ENCODE assay signal across 14 cellular contexts in genomic region chr9:129561594-129562281, GRCh38. TPM values are rescaled to one million over a fixed set of nuclear protein-coding genes. Genes with fewer than 3 reads are reported as not detected.
A peak's percentile ranks its signal among the peaks of the same experiment; 100 is the strongest.
DNase-seq lines count a peak whose midpoint lies in the region; ATAC-seq and TF ChIP-seq lines count a peak whose summit lies in the region.
"Had no signal": no experiment of that assay in that cellular context is flagged by ENCODE, and none has a peak within 500 bp of the region (broad histone marks: within the 10 kb centered on the region; RNA-seq: fewer than 3 reads in every experiment).

No MANE protein-coding gene starts in this region.

- TF ChIP-seq CTCF in adrenal gland (IDR thresholded peaks at IDR 0.05) (no peak), right lobe of liver (IDR thresholded peaks at IDR 0.05) (no peak), upper lobe of right lung (IDR thresholded peaks at IDR 0.05) (no peak)

- H3K36me3 ChIP-seq in adrenal gland (replicated peaks in 1 of 2) (no peaks in the 10 kb centered on the region), right lobe of liver (no peaks in the 10 kb centered on the region), upper lobe of right lung (no peaks in the 10 kb centered on the region)
- H3K36me3 ChIP-seq: heart right ventricle had no signal

- H3K27me3 ChIP-seq in adrenal gland (no peaks in the 10 kb centered on the region), right lobe of liver (no peaks in the 10 kb centered on the region), upper lobe of right lung (no peaks in the 10 kb centered on the region)

- H3K9me3 ChIP-seq in adrenal gland (replicated peaks in 1 of 3) (no peaks in the 10 kb centered on the region), right lobe of liver (no peaks in the 10 kb centered on the region), upper lobe of right lung (no peaks in the 10 kb centered on the region)
- H3K9me3 ChIP-seq: heart right ventricle had no signal

- TF ChIP-seq POLR2A in adrenal gland (IDR thresholded peaks at IDR 0.05) (no peak), right lobe of liver (IDR thresholded peaks at IDR 0.05) (no peak)

- 55 to 75% (median 65%) methylated on average over 10 to 28 of the region's 28 CpGs for WGBS in adrenal gland, 4 donors
- WGBS in right lobe of liver (ENCODE audit: insufficient coverage, low coverage, low lambda C conversion rate, missing lambda C conversion rate), result 66% methylated on average over 12 of the region's 28 CpGs

- intact Hi-C loops in Right ventricle myocardium inferior (cut with DNase I), result no loop called here
- intact Hi-C loops in left ventricle myocardium superior (cut with micrococcal nuclease), result no loop called here
- intact Hi-C loops in adrenal gland (cut with DNase I), result no loop called here
- intact Hi-C loops in right lobe of liver (cut with DNase I), result loop anchor here in 1 of 2 donors (10.0 kb wide), 1 partner anchor 227 kb away; no protein-coding TSS in a partner anchor
- intact Hi-C loops in upper lobe of right lung (cut with DNase I), result no loop called here

- H3K4me3 ChIP-seq in adrenal gland (no peak overlapping the region), right lobe of liver (peak overlapping the region in 1 of 3 donors; percentile 7), upper lobe of right lung (no peak overlapping the region)
- H3K4me3 ChIP-seq: heart right ventricle had no signal

- ATAC-seq in Right ventricle myocardium inferior (no peak), left ventricle myocardium superior (no peak), right lobe of liver (peak in 3 of 4 donors; percentile 4 to 13 (median 7)), upper lobe of right lung (peak; percentile 81), GM19395 (IDR thresholded peaks at IDR 0.05; ENCODE audit: unreplicated experiment) (no peak), HG03280 (IDR thresholded peaks at IDR 0.05; ENCODE audit: unreplicated experiment) (no peak)

- H3K4me1 ChIP-seq in adrenal gland (replicated peaks in 1 of 2) (no peaks in the 10 kb centered on the region), right lobe of liver (peaks cover 0 to 54% (median 27%) of the 10 kb centered on the region in 4 donors), upper lobe of right lung (no peaks in the 10 kb centered on the region)

- DNase-seq in Right ventricle myocardium inferior (ENCODE audit: missing footprints), result peak; percentile 48
- DNase-seq in left ventricle myocardium superior, result no peak
- peak in 6 of 7 donors; percentile 48 to 74 (median 62) for DNase-seq in adrenal gland
- DNase-seq in right lobe of liver, result peak in 2 of 3 donors; percentile 66 to 67
- peak; percentile 81 for DNase-seq in upper lobe of right lung
- DNase-seq in CD1c-positive myeloid dendritic cell (ENCODE audit: extremely low spot score), result no peak
- DNase-seq: activated CD4-positive, alpha-beta T cell treated with anti-CD3 and anti-CD28 coated beads for 1 hour; dermis blood vessel endothelial cell; heart right ventricle; SIG-M5; stimulated activated CD4-positive, alpha-beta T cell treated with anti-CD3 and anti-CD28 coated beads, Interleukin-2, amount 100 ng/mL, for 24 hours had no signal

- H3K27ac ChIP-seq in adrenal gland (peak overlapping the region in 2 of 5 donors; percentile 29 to 32), right lobe of liver (peak overlapping the region; percentile 73 to 92 (median 76)), upper lobe of right lung (no peak overlapping the region)
- H3K27ac ChIP-seq: heart right ventricle, HL-60 had no signal

RNA-seq across cellular contexts. Expression of gene C9orf50, which starts 59.2 kb away (rescaled TPM):
- total RNA-seq in Right ventricle myocardium inferior, result not detected
- not detected for total RNA-seq in left ventricle myocardium superior
- under 1 TPM in 2 of 8 donors, not detected in 6; 0.14 to 0.37 TPM for total RNA-seq in adrenal gland
- under 1 TPM in 2 of 3 donors, not detected in 1; 0.56 to 0.74 TPM for polyA plus RNA-seq in adrenal gland
- total RNA-seq in right lobe of liver, result not detected
- not detected for total RNA-seq in upper lobe of right lung
- total RNA-seq: dermis blood vessel endothelial cell, heart right ventricle had no signal
- polyA plus RNA-seq: heart right ventricle had no signal

Comparison
In these comparisons a context has a peak if more than half of its experiments do, and no peak if none do; other contexts are left out.
1. DNase-seq: peak in Right ventricle myocardium inferior (single experiment), adrenal gland (6 of 7), right lobe of liver (2 of 3) and upper lobe of right lung (single experiment); none in left ventricle myocardium superior (single experiment) and CD1c-positive myeloid dendritic cell (single experiment).
2. ATAC-seq: peak in right lobe of liver (3 of 4) and upper lobe of right lung (single experiment); none in Right ventricle myocardium inferior (single experiment), left ventricle myocardium superior (single experiment), GM19395 (single experiment) and HG03280 (single experiment).